Comparison of ENCODE assay signal across 8 cellular contexts in genomic region chr9:40911647-40912046, GRCh38.
"Had no signal": no experiment of that assay in that cellular context is flagged by ENCODE, and none has a peak within 500 bp of the region (broad histone marks: within the 10 kb centered on the region; RNA-seq: fewer than 3 reads in every experiment).

No MANE protein-coding gene starts in this region.

- ATAC-seq: HCT116, K562 had no signal

- H3K27ac Mint-ChIP-seq: HFFc6 had no signal

- H3K4me3 ChIP-seq: GM23248, HAP-1, K562 had no signal

- H3K4me3 Mint-ChIP-seq: HFFc6 had no signal

- DNase-seq: GM23248, GOT3, H7, HFFc6, IMR-90 had no signal

- H3K27ac ChIP-seq: GM23248 had no signal
